Comparison of ENCODE assay signal across 18 cellular contexts in the genomic region with DNA sequence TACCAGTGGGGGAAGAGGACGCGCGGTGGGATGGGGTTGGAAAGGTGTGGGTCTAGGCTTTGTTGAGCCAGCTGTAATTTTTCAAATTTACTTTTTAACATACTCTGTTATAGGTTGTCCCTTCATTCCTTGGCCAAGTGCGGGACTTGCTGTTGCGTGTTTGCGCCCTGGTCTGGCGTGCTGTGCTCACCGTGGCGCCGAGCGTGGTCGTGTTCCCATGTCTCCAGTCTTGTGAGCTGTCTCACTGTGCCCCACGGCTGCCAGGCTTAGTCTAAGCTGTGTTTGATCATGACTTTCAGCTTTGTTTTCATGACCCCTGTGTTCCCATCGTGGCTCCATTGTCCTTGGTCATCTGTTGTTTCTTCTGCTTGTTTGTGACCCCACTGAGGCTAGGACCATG. TPM values are rescaled to one million over a fixed set of nuclear protein-coding genes. Genes with fewer than 3 reads are reported as not detected.
DNase-seq lines count a peak whose midpoint lies in the region; ATAC-seq and TF ChIP-seq lines count a peak whose summit lies in the region.
"Had no signal": no experiment of that assay in that cellular context is flagged by ENCODE, and none has a peak within 500 bp of the region (broad histone marks: within the 10 kb centered on the region; RNA-seq: fewer than 3 reads in every experiment).

No MANE protein-coding gene starts in this region.

- DNase-seq in activated naive CD4-positive, alpha-beta T cell treated with anti-CD3 and anti-CD28 coated beads, Interleukin-2, amount 50 U/mL, for 72 hours (ENCODE audit: low spot score in 2 of 2), result no peak
- no peak for DNase-seq in activated naive CD4-positive, alpha-beta T cell treated with anti-CD3 and anti-CD28 coated beads, Interleukin-2, amount 10 ng/mL, durations not matched to agents 7 days and 5 days
- DNase-seq in H9, result no peak
- no peak for DNase-seq in endodermal cell
- DNase-seq in osteoblast (ENCODE audit: insufficient read length, low spot score, missing footprints), result peak; percentile 13
- no peak for DNase-seq in omental fat pad (ENCODE audit: low spot score)
- no peak for DNase-seq in LoVo (ENCODE audit: low spot score)
- DNase-seq in H7, result no peak
- DNase-seq: DMS53, HCEC 1CT, NCI-H1417 treated with DMSO at 0.1 percent for 48 hours, NCI-H2029, NCI-H2171 treated with DMSO at 0.1 percent for 48 hours, NCI-H446 treated with DMSO at 0.1 percent for 48 hours, OCI-M1, SHP77 treated with DMSO at 0.1 percent for 48 hours had no signal

- H3K4me1 ChIP-seq in H9 (ENCODE audit: insufficient read depth, low read length) (no peaks in the 10 kb centered on the region), endodermal cell (ENCODE audit: control insufficient read depth, insufficient read depth, low read length) (no peaks in the 10 kb centered on the region), osteoblast (ENCODE audit: insufficient read depth, low read length) (no peaks in the 10 kb centered on the region)

- H2BK20ac ChIP-seq in H9 (ENCODE audit: low read depth, low read length, poor library complexity, severe bottlenecking), result no peak overlapping the region

- H3K79me1 ChIP-seq in H9 (ENCODE audit: insufficient read depth, low read depth, low read length, poor library complexity, severe bottlenecking), result no peaks in the 10 kb centered on the region

- H3K36me3 Mint-ChIP-seq in activated naive CD4-positive, alpha-beta T cell treated with anti-CD3 and anti-CD28 coated beads, Interleukin-2, amount 50 U/mL, for 72 hours, result peaks cover 4 to 10% of the 10 kb centered on the region in 2 donors
- peaks cover 47% of the 10 kb centered on the region for H3K36me3 Mint-ChIP-seq in activated naive CD4-positive, alpha-beta T cell treated with anti-CD3 and anti-CD28 coated beads, Interleukin-2, amount 10 ng/mL, durations not matched to agents 7 days and 5 days
- H3K36me3 Mint-ChIP-seq in H9 (ENCODE audit: insufficient read depth in 1 of 3, low read depth in 3 of 3), result peaks cover 14 to 48% (median 38%) of the 10 kb centered on the region in 3 experiments
- H3K36me3 Mint-ChIP-seq in endodermal cell (ENCODE audit: low read depth), result peaks cover 47% of the 10 kb centered on the region

- no peaks in the 10 kb centered on the region; the same call in 1 of the 2 replicates for H3K79me2 ChIP-seq in H9 (ENCODE audit: insufficient read depth, low read length)
- H3K79me2 ChIP-seq in osteoblast (ENCODE audit: insufficient read depth, low read length), result peaks cover 79% of the 10 kb centered on the region

- no peak overlapping the region for H2BK15ac ChIP-seq in H9 (ENCODE audit: low read depth, low read length)

- H2BK120ac ChIP-seq in H9 (ENCODE audit: low read depth, low read length, poor library complexity, severe bottlenecking), result no peak overlapping the region

- TF ChIP-seq CTCF in H9 (conservative IDR thresholded peaks at IDR 0.05) (no peak), endodermal cell (conservative IDR thresholded peaks at IDR 0.05) (no peak), osteoblast (IDR thresholded peaks at IDR 0.05; ENCODE audit: extremely low read depth, low read depth, low read length) (no peak), omental fat pad (IDR thresholded peaks at IDR 0.05) (no peak)

- H3K4me2 ChIP-seq in H9 (ENCODE audit: insufficient read depth, insufficient read length, low read length) (no peak overlapping the region), osteoblast (ENCODE audit: insufficient read depth, low read length) (no peak overlapping the region)

- H3K14ac ChIP-seq in H9 (ENCODE audit: insufficient read depth, low read length), result no peak overlapping the region

- CTCF ChIA-PET in activated naive CD4-positive, alpha-beta T cell treated with anti-CD3 and anti-CD28 coated beads, Interleukin-2, amount 10 ng/mL, durations not matched to agents 7 days and 5 days (lab: Charles Lee), result no interaction called here

- H4K8ac ChIP-seq in H9 (replicated peaks; ENCODE audit: insufficient read length, low read depth, low read length), result no peak overlapping the region

- H3K9ac ChIP-seq in H9 (ENCODE audit: extremely low read depth, insufficient read length, low read length) (no peak overlapping the region), endodermal cell (ENCODE audit: extremely low read depth, low read length, poor library complexity, severe bottlenecking) (no peak overlapping the region)

- ATAC-seq in activated naive CD4-positive, alpha-beta T cell treated with anti-CD3 and anti-CD28 coated beads, Interleukin-2, amount 50 U/mL, for 72 hours, result no peak
- no peak for ATAC-seq in omental fat pad (ENCODE audit: low FRiP score)

- H3K27ac Mint-ChIP-seq in activated naive CD4-positive, alpha-beta T cell treated with anti-CD3 and anti-CD28 coated beads, Interleukin-2, amount 50 U/mL, for 72 hours, result peak overlapping the region; percentile 24 to 66
- no peak overlapping the region for H3K27ac Mint-ChIP-seq in activated naive CD4-positive, alpha-beta T cell treated with anti-CD3 and anti-CD28 coated beads, Interleukin-2, amount 10 ng/mL, durations not matched to agents 7 days and 5 days
- H3K27ac Mint-ChIP-seq in H9 (peak overlapping the region in 2 of 3 experiments; percentile 55 to 89; a peak in 3 of 7 replicates), endodermal cell (peak overlapping the region; percentile 62)

- H2BK5ac ChIP-seq in H9 (ENCODE audit: insufficient read length, low read length), result no peak overlapping the region

- no peaks in the 10 kb centered on the region for H3K27me3 Mint-ChIP-seq in activated naive CD4-positive, alpha-beta T cell treated with anti-CD3 and anti-CD28 coated beads, Interleukin-2, amount 10 ng/mL, durations not matched to agents 7 days and 5 days
- H3K27me3 Mint-ChIP-seq in H9 (ENCODE audit: low read depth) (no peaks in the 10 kb centered on the region), endodermal cell (ENCODE audit: insufficient read depth) (no peaks in the 10 kb centered on the region)

- H3K56ac ChIP-seq in H9 (ENCODE audit: insufficient read length, low read depth, low read length), result no peak overlapping the region

- H3K4me3 Mint-ChIP-seq in activated naive CD4-positive, alpha-beta T cell treated with anti-CD3 and anti-CD28 coated beads, Interleukin-2, amount 10 ng/mL, durations not matched to agents 7 days and 5 days, result no peak overlapping the region
- no peak overlapping the region for H3K4me3 Mint-ChIP-seq in H9
- H3K4me3 Mint-ChIP-seq in endodermal cell, result no peak overlapping the region
- H3K4me3 Mint-ChIP-seq: CD14-positive monocyte had no signal

- H4K5ac ChIP-seq in H9 (ENCODE audit: insufficient read length, low read depth, low read length), result no peak overlapping the region

- H3K4me1 Mint-ChIP-seq in activated naive CD4-positive, alpha-beta T cell treated with anti-CD3 and anti-CD28 coated beads, Interleukin-2, amount 10 ng/mL, durations not matched to agents 7 days and 5 days, result peaks cover 3% of the 10 kb centered on the region
- H3K4me1 Mint-ChIP-seq in H9, result no peaks in the 10 kb centered on the region
- no peaks in the 10 kb centered on the region for H3K4me1 Mint-ChIP-seq in endodermal cell
- H3K4me1 Mint-ChIP-seq: CD14-positive monocyte had no signal

- H2AFZ ChIP-seq in H9 (ENCODE audit: low read length) (no peak overlapping the region), osteoblast (ENCODE audit: low read length) (no peak overlapping the region)

- no peak overlapping the region for H3K4ac ChIP-seq in H9 (ENCODE audit: low read depth, low read length)

- WGBS in H9 (ENCODE audit: extremely low coverage, insufficient read length, low lambda C conversion rate), result no CpG with 5 or more reads among the region's 14 CpGs
- WGBS in endodermal cell (ENCODE audit: insufficient coverage in 1 of 2, insufficient read length in 1 of 2), 2 experiments, result 94 to 95% methylated on average over 11 of the region's 14 CpGs

- H2BK12ac ChIP-seq in H9 (ENCODE audit: insufficient read length, low read depth, low read length), result no peak overlapping the region

- no peak overlapping the region for H3T11ph ChIP-seq in H9 (ENCODE audit: low read length)

- H3K27ac ChIP-seq in H9 (ENCODE audit: insufficient read length, low read depth, low read length) (no peak overlapping the region), endodermal cell (ENCODE audit: low read depth, low read length) (no peak overlapping the region), osteoblast (ENCODE audit: low read depth, low read length) (no peak overlapping the region)
- H3K27ac ChIP-seq: HL-60 had no signal

- H4K91ac ChIP-seq in H9 (ENCODE audit: insufficient read length, low read depth, low read length), result no peak overlapping the region

- H3K23ac ChIP-seq in H9 (ENCODE audit: insufficient read length, low read depth, low read length), result no peak overlapping the region

- H3K23me2 ChIP-seq in H9 (ENCODE audit: insufficient read length, low read depth, low read length, poor library complexity, severe bottlenecking), result no peaks in the 10 kb centered on the region

- H3K4me3 ChIP-seq in endodermal cell (ENCODE audit: low read length), result no peak overlapping the region
- no peak overlapping the region for H3K4me3 ChIP-seq in osteoblast (ENCODE audit: insufficient read depth, low read length)
- no peak overlapping the region for H3K4me3 ChIP-seq in H7 (ENCODE audit: insufficient read depth, low read depth, low read length)

- H3K9me3 Mint-ChIP-seq in activated naive CD4-positive, alpha-beta T cell treated with anti-CD3 and anti-CD28 coated beads, Interleukin-2, amount 50 U/mL, for 72 hours, result no peaks in the 10 kb centered on the region
- H3K9me3 Mint-ChIP-seq in activated naive CD4-positive, alpha-beta T cell treated with anti-CD3 and anti-CD28 coated beads, Interleukin-2, amount 10 ng/mL, durations not matched to agents 7 days and 5 days, result no peaks in the 10 kb centered on the region
- H3K9me3 Mint-ChIP-seq in H9 (no peaks in the 10 kb centered on the region), endodermal cell (no peaks in the 10 kb centered on the region)
- H3K9me3 Mint-ChIP-seq: CD14-positive monocyte had no signal

- H3K18ac ChIP-seq in H9 (ENCODE audit: insufficient read length, low read depth, low read length), result no peak overlapping the region

- H3K36me3 ChIP-seq in endodermal cell (ENCODE audit: control insufficient read depth, insufficient read depth, low read length) (peaks cover 58% of the 10 kb centered on the region), osteoblast (ENCODE audit: insufficient read depth, low read length) (peaks cover 41% of the 10 kb centered on the region), H7 (replicated peaks; ENCODE audit: control insufficient read depth, insufficient read depth, low read length) (peaks cover 13% of the 10 kb centered on the region)

- H4K20me1 ChIP-seq in H9 (ENCODE audit: control insufficient read depth, insufficient read depth, insufficient read length) (no peaks in the 10 kb centered on the region), osteoblast (ENCODE audit: insufficient read depth, low read length) (peaks cover 3% of the 10 kb centered on the region)

- H3K9me3 ChIP-seq in H9 (ENCODE audit: control insufficient read depth, low read depth, low read length) (no peaks in the 10 kb centered on the region), endodermal cell (ENCODE audit: control insufficient read depth, low read length) (no peaks in the 10 kb centered on the region), osteoblast (ENCODE audit: low read depth, low read length) (no peaks in the 10 kb centered on the region)

- H3K27me3 ChIP-seq in H9 (ENCODE audit: insufficient read depth, low read length), result no peaks in the 10 kb centered on the region
- no peaks in the 10 kb centered on the region for H3K27me3 ChIP-seq in endodermal cell (ENCODE audit: control insufficient read depth, insufficient read depth, low read length, poor library complexity, severe bottlenecking)
- no peaks in the 10 kb centered on the region for H3K27me3 ChIP-seq in osteoblast (ENCODE audit: insufficient read depth, low read length)
- no peaks in the 10 kb centered on the region for H3K27me3 ChIP-seq in H7 (ENCODE audit: control insufficient read depth, insufficient read depth, low read length)

- H2AK5ac ChIP-seq in H9 (ENCODE audit: insufficient read length, low read length), result no peak overlapping the region

RNA-seq across cellular contexts. Expression of a gene that starts 26.0 kb away (rescaled TPM):
- total RNA-seq in activated naive CD4-positive, alpha-beta T cell treated with anti-CD3 and anti-CD28 coated beads, Interleukin-2, amount 50 U/mL, for 72 hours, result 10 to 100 TPM; 49.2 to 59.5 TPM
- total RNA-seq in H9 (2021) (27.9 and 32.9 TPM in 2 replicates), endodermal cell (10 to 100 TPM; 36.8 to 40.1 TPM), osteoblast (33.0 and 36.2 TPM in 2 replicates), omental fat pad (10 to 100 TPM; 29.3 to 42.8 (median 36.6) TPM)
- polyA plus RNA-seq in endodermal cell (2013, experiment 1 of 2), result 18.6 TPM
- 18.9 TPM for polyA plus RNA-seq in endodermal cell (2013, experiment 2 of 2)
- total RNA-seq in H7 (2014; rRNA removed; shearing (Covaris generic)), result 24.8 and 34.5 TPM in 2 replicates
